28 cellular contexts compared by ENCODE assay signal in genomic region chr3:130939753-130940152, GRCh38. TPM values are rescaled to one million over a fixed set of nuclear protein-coding genes. Genes with fewer than 3 reads are reported as not detected.
DNase-seq lines count a peak whose midpoint lies in the region; ATAC-seq and TF ChIP-seq lines count a peak whose summit lies in the region.
"Had no signal": no experiment of that assay in that cellular context is flagged by ENCODE, and none has a peak within 500 bp of the region (broad histone marks: within the 10 kb centered on the region; RNA-seq: fewer than 3 reads in every experiment).

No MANE protein-coding gene starts in this region.

- no peaks in the 10 kb centered on the region for H3K36me3 ChIP-seq in parathyroid adenoma (ENCODE audit: control insufficient read depth, insufficient read depth, low read length)

- no peak for DNase-seq in Calu3
- DNase-seq in HuH-7.5 (ENCODE audit: low spot score) = peak; percentile 9
- DNase-seq in fibroblast of peridontal ligament (ENCODE audit: extremely low read depth) = peak; percentile 25
- no peak for DNase-seq in T-helper 1 cell
- DNase-seq: ACHN; activated CD4-positive, alpha-beta memory T cell treated with anti-CD3 and anti-CD28 coated beads, Interleukin-2, amount 10 ng/mL, durations not matched to agents 7 days and 5 days; activated CD4-positive, CD25-positive, alpha-beta regulatory T cell treated with anti-CD3 and anti-CD28 coated beads, Interleukin-2, amount 50 U/mL, for 72 hours; activated CD8-positive, alpha-beta memory T cell treated with anti-CD3 and anti-CD28 coated beads, Interleukin-2, amount 50 U/mL, for 48 hours; activated naive CD4-positive, alpha-beta T cell treated with anti-CD3 and anti-CD28 coated beads for 36 hours; adrenal gland; DMS153; dorsolateral prefrontal cortex; GM23248; left lung; NCI-H1930; PC-9; posterior cingulate gyrus; stimulated activated CD4-positive, alpha-beta T cell treated with anti-CD3 and anti-CD28 coated beads, Interleukin-4, amount 100 ng/mL, for 24 hours; T-helper 2 cell; tibial artery had no signal

- H3K27ac ChIP-seq in parathyroid adenoma = no peak overlapping the region
- H3K27ac ChIP-seq: adrenal gland, dorsolateral prefrontal cortex, esophagus muscularis mucosa, GM23248, left lung, PC-9, tibial artery had no signal

- no peak overlapping the region for H3K9ac ChIP-seq in parathyroid adenoma
- H3K9ac ChIP-seq: GM23248 had no signal

- H3K4me3 ChIP-seq in parathyroid adenoma (ENCODE audit: low read depth, low read length) = no peak overlapping the region
- H3K4me3 ChIP-seq: adrenal gland, dorsolateral prefrontal cortex, esophagus muscularis mucosa, GM23248, left lung, PC-9, tibial artery had no signal

- no peaks in the 10 kb centered on the region for H3K27me3 ChIP-seq in parathyroid adenoma (ENCODE audit: control insufficient read depth, insufficient read depth, low read length)
- H3K27me3 ChIP-seq: adrenal gland, dorsolateral prefrontal cortex, esophagus muscularis mucosa, left lung, tibial artery had no signal

- peak overlapping the region; percentile 46 for H3K4me2 ChIP-seq in parathyroid adenoma (ENCODE audit: low read length)
- H3K4me2 ChIP-seq: PC-9 had no signal

- no peak for TF ChIP-seq CTCF in Calu3 (IDR thresholded peaks at IDR 0.05; ENCODE audit: unreplicated experiment)
- TF ChIP-seq CTCF in parathyroid adenoma (IDR thresholded peaks at IDR 0.05) = no peak

- no peaks in the 10 kb centered on the region for H3K27me3 Mint-ChIP-seq in Calu3 (ENCODE audit: unreplicated experiment)
- H3K27me3 Mint-ChIP-seq: activated CD4-positive, alpha-beta memory T cell treated with anti-CD3 and anti-CD28 coated beads, Interleukin-2, amount 10 ng/mL, durations not matched to agents 7 days and 5 days had no signal

- CTCF ChIA-PET in Calu3 (lab: Charles Lee) = no interaction called here

- intact Hi-C loops in Calu3 (cut with micrococcal nuclease; ENCODE audit: unreplicated experiment) = loop anchor here (5.0 kb wide), 1 partner anchor 37 kb away; no protein-coding TSS in a partner anchor

- H2AFZ ChIP-seq in parathyroid adenoma = no peak overlapping the region
- H2AFZ ChIP-seq: GM23248, PC-9 had no signal

- no peaks in the 10 kb centered on the region for H3K9me3 ChIP-seq in parathyroid adenoma (ENCODE audit: control insufficient read depth, low read length)
- H3K9me3 ChIP-seq: adrenal gland, esophagus muscularis mucosa, left lung, tibial artery had no signal

- no peaks in the 10 kb centered on the region for H3K79me2 ChIP-seq in parathyroid adenoma

- H3K4me1 ChIP-seq in parathyroid adenoma = peaks cover 13% of the 10 kb centered on the region
- H3K4me1 ChIP-seq: adrenal gland, esophagus muscularis mucosa, tibial artery had no signal

- peaks cover 32% of the 10 kb centered on the region for H3K36me3 Mint-ChIP-seq in Calu3 (ENCODE audit: insufficient read depth, unreplicated experiment)

- H3K4me3 Mint-ChIP-seq in Calu3 (ENCODE audit: low read depth, unreplicated experiment) = no peak overlapping the region
- H3K4me3 Mint-ChIP-seq: activated CD4-positive, alpha-beta memory T cell treated with anti-CD3 and anti-CD28 coated beads, Interleukin-2, amount 10 ng/mL, durations not matched to agents 7 days and 5 days; activated naive CD4-positive, alpha-beta T cell treated with anti-CD3 and anti-CD28 coated beads for 36 hours; activated T-helper 1 cell treated with anti-CD3 and anti-CD28 coated beads, Interleukin-12 subunit alpha, Interleukin-12 subunit beta, Interleukin-2, Interleukin-4 antibody, amounts not matched to agents 30 ng/mL and 10 ng/mL and 1 ng/mL, durations not matched to agents 14 hours and 24 hours and 36 hours; brain had no signal

- ATAC-seq in HG03442 (IDR thresholded peaks at IDR 0.05; ENCODE audit: unreplicated experiment) = no peak
- ATAC-seq in HG03378 (IDR thresholded peaks at IDR 0.05; ENCODE audit: unreplicated experiment) = no peak
- ATAC-seq: left lung, sciatic nerve, SK-N-SH treated with all-trans-retinoic acid at 6 μM for 48 hours had no signal

- no peaks in the 10 kb centered on the region for H3K9me3 Mint-ChIP-seq in Calu3 (ENCODE audit: low read depth, unreplicated experiment)
- H3K9me3 Mint-ChIP-seq: activated CD4-positive, alpha-beta memory T cell treated with anti-CD3 and anti-CD28 coated beads, Interleukin-2, amount 10 ng/mL, durations not matched to agents 7 days and 5 days; activated naive CD4-positive, alpha-beta T cell treated with anti-CD3 and anti-CD28 coated beads for 36 hours; activated T-helper 1 cell treated with anti-CD3 and anti-CD28 coated beads, Interleukin-12 subunit alpha, Interleukin-12 subunit beta, Interleukin-2, Interleukin-4 antibody, amounts not matched to agents 30 ng/mL and 10 ng/mL and 1 ng/mL, durations not matched to agents 14 hours and 24 hours and 36 hours; brain had no signal

- H3K27ac Mint-ChIP-seq in Calu3 (ENCODE audit: unreplicated experiment) = peak overlapping the region; percentile 12
- H3K27ac Mint-ChIP-seq: activated CD4-positive, alpha-beta memory T cell treated with anti-CD3 and anti-CD28 coated beads, Interleukin-2, amount 10 ng/mL, durations not matched to agents 7 days and 5 days; activated naive CD4-positive, alpha-beta T cell treated with anti-CD3 and anti-CD28 coated beads for 36 hours; activated T-helper 1 cell treated with anti-CD3 and anti-CD28 coated beads, Interleukin-12 subunit alpha, Interleukin-12 subunit beta, Interleukin-2, Interleukin-4 antibody, amounts not matched to agents 30 ng/mL and 10 ng/mL and 1 ng/mL, durations not matched to agents 14 hours and 24 hours and 36 hours; brain had no signal

- H3K4me1 Mint-ChIP-seq in Calu3 (ENCODE audit: low read depth, unreplicated experiment) = no peaks in the 10 kb centered on the region
- H3K4me1 Mint-ChIP-seq: activated CD4-positive, alpha-beta memory T cell treated with anti-CD3 and anti-CD28 coated beads, Interleukin-2, amount 10 ng/mL, durations not matched to agents 7 days and 5 days; brain had no signal

- no TSS peak for BruUV-seq in Calu3 (replicated peaks; lab: Mats Ljungman, UMichigan)

RNA-seq across cellular contexts. Expression of gene ATP2C1, which starts 45.9 kb away (rescaled TPM):
- total RNA-seq in Calu3 (2022) = 267 and 361 TPM in 2 replicates

Comparison
In these comparisons a context has a peak if more than half of its experiments do, and no peak if none do; other contexts are left out.
1. DNase-seq: peak in HuH-7.5 (single experiment) and fibroblast of peridontal ligament (single experiment); none in Calu3 (single experiment) and T-helper 1 cell (0 of 5).